ENCODE assay signal across 1 cellular context in the genomic region with DNA sequence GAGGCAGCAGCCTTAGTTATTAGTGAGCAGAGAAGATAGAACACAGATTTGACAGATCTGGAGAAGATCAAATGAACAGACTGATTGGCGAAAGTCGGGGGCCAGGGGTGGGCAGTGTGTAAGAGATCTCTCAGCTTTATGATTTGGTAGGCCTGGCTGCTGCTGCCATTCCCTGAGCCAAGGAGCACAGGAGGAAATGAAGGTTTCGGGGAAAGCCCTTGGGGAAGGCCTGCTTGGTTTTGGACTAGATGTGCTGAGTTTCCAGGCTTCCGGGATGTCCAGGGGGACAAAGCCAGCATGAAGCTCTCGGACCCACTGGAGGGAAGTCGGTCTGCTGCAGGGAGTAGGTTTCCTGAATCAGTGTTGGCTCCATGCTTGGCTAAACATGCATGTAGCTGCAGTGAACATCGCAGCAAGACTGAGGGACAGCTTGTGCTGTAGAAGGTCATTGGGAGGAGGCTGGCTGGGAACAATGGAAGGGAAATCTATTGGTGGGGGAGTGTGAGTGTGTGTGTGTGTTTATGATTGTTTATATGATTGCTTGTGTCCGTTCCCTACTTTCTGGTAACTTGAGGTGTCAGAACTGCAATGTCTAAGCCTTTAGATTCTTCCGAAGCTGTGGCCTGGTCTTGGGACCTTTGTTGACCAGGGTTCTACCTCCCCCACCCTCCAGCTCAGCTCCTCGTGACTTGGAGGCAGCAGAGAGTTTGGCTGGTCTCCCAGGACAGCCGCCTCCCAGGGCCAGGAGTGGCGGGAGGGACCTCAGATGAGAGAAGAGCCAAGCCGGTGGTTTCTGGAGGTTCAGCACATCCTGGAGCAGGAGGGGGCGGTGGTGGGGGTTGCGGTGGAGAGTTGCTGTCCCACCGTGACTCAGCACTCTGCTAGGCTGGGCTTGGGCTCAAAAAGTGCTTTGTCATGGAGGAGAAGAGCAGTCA.
TF ChIP-seq lines count a peak whose summit lies in the region.

No MANE protein-coding gene starts in this region.

TF ChIP-seq in K562, 482 proteins besides CTCF, POLR2A, EP300 and RAD21 (continued from another document and continues in another):
- TF ChIP-seq, protein P1, sequence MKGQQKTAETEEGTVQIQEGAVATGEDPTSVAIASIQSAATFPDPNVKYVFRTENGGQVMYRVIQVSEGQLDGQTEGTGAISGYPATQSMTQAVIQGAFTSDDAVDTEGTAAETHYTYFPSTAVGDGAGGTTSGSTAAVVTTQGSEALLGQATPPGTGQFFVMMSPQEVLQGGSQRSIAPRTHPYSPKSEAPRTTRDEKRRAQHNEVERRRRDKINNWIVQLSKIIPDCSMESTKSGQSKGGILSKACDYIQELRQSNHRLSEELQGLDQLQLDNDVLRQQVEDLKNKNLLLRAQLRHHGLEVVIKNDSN (CRISPR knock-in tag; IDR thresholded peaks at IDR 0.05): peak; percentile 94
- peak; percentile 79 for TF ChIP-seq SMAD1 (IDR thresholded peaks at IDR 0.05; ENCODE audit: low read depth, low read length, partially characterized antibody)
- TF ChIP-seq CBFA2T3 (IDR thresholded peaks at IDR 0.05): peak; percentile 64; the same call in 1 of the 2 replicates
- no peak for TF ChIP-seq ZNF140 (CRISPR knock-in tag; IDR thresholded peaks at IDR 0.05)
- no peak for TF ChIP-seq TAF7 (tag; IDR thresholded peaks at IDR 0.05)
- TF ChIP-seq SUPT5H (IDR thresholded peaks at IDR 0.05): peak; percentile 70
- TF ChIP-seq WHSC1 (IDR thresholded peaks at IDR 0.05; ENCODE audit: low read length): no peak
- TF ChIP-seq, protein P2, sequence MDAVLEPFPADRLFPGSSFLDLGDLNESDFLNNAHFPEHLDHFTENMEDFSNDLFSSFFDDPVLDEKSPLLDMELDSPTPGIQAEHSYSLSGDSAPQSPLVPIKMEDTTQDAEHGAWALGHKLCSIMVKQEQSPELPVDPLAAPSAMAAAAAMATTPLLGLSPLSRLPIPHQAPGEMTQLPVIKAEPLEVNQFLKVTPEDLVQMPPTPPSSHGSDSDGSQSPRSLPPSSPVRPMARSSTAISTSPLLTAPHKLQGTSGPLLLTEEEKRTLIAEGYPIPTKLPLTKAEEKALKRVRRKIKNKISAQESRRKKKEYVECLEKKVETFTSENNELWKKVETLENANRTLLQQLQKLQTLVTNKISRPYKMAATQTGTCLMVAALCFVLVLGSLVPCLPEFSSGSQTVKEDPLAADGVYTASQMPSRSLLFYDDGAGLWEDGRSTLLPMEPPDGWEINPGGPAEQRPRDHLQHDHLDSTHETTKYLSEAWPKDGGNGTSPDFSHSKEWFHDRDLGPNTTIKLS (IDR thresholded peaks at IDR 0.05; ENCODE audit: borderline replicate concordance, low read depth): peak; percentile 46; the same call in 1 of the 2 replicates
- TF ChIP-seq ZNF589 (CRISPR knock-in tag; IDR thresholded peaks at IDR 0.05; ENCODE audit: low read depth): peak; percentile 75
- TF ChIP-seq ERF (CRISPR knock-in tag; IDR thresholded peaks at IDR 0.05): 0 out of 2 replicates have a peak, but pooled peaks have one; percentile 10
- TF ChIP-seq, protein P3, sequence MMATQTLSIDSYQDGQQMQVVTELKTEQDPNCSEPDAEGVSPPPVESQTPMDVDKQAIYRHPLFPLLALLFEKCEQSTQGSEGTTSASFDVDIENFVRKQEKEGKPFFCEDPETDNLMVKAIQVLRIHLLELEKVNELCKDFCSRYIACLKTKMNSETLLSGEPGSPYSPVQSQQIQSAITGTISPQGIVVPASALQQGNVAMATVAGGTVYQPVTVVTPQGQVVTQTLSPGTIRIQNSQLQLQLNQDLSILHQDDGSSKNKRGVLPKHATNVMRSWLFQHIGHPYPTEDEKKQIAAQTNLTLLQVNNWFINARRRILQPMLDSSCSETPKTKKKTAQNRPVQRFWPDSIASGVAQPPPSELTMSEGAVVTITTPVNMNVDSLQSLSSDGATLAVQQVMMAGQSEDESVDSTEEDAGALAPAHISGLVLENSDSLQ (IDR thresholded peaks at IDR 0.05): peak; percentile 61
- TF ChIP-seq GABPA (tag; conservative IDR thresholded peaks at IDR 0.05; ENCODE audit: low read depth): no peak
- TF ChIP-seq, protein P4, sequence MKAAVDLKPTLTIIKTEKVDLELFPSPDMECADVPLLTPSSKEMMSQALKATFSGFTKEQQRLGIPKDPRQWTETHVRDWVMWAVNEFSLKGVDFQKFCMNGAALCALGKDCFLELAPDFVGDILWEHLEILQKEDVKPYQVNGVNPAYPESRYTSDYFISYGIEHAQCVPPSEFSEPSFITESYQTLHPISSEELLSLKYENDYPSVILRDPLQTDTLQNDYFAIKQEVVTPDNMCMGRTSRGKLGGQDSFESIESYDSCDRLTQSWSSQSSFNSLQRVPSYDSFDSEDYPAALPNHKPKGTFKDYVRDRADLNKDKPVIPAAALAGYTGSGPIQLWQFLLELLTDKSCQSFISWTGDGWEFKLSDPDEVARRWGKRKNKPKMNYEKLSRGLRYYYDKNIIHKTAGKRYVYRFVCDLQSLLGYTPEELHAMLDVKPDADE (conservative IDR thresholded peaks at IDR 0.05; ENCODE audit: control insufficient read depth, low read depth, low read length): 0 out of 2 replicates have a peak, but pooled peaks have one; percentile 50
- peak; percentile 84 for TF ChIP-seq ESRRA (IDR thresholded peaks at IDR 0.05; ENCODE audit: borderline replicate concordance, low read depth)
- peak in 1 of 2 experiments; percentile 80; a peak in 2 of 4 replicates for TF ChIP-seq SIN3A (IDR thresholded peaks at IDR 0.05; ENCODE audit: borderline replicate concordance in 2 of 2, control insufficient read depth in 1 of 2, low read depth in 2 of 2, low read length in 2 of 2)
- TF ChIP-seq, protein P5, sequence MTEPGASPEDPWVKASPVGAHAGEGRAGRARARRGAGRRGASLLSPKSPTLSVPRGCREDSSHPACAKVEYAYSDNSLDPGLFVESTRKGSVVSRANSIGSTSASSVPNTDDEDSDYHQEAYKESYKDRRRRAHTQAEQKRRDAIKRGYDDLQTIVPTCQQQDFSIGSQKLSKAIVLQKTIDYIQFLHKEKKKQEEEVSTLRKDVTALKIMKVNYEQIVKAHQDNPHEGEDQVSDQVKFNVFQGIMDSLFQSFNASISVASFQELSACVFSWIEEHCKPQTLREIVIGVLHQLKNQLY (CRISPR knock-in tag; conservative IDR thresholded peaks at IDR 0.05): 0 out of 4 replicates have a peak, but pooled peaks of 1 of the 2 experiments have one; percentile 64
- peak; percentile 67; the same call in 1 of the 2 replicates for TF ChIP-seq MTA3 (IDR thresholded peaks at IDR 0.05; ENCODE audit: borderline replicate concordance)
- peak; percentile 100 for TF ChIP-seq ZNF766 (CRISPR knock-in tag; conservative IDR thresholded peaks at IDR 0.05)
- TF ChIP-seq, protein P6, sequence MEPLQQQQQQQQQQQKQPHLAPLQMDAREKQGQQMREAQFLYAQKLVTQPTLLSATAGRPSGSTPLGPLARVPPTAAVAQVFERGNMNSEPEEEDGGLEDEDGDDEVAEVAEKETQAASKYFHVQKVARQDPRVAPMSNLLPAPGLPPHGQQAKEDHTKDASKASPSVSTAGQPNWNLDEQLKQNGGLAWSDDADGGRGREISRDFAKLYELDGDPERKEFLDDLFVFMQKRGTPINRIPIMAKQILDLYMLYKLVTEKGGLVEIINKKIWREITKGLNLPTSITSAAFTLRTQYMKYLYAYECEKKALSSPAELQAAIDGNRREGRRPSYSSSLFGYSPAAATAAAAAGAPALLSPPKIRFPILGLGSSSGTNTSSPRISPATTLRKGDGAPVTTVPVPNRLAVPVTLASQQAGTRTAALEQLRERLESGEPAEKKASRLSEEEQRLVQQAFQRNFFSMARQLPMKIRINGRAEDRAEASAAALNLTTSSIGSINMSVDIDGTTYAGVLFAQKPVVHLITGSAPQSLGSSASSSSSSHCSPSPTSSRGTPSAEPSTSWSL (CRISPR knock-in tag; IDR thresholded peaks at IDR 0.05; ENCODE audit: borderline replicate concordance): no peak
- peak; percentile 87 for TF ChIP-seq SMAD3 (CRISPR knock-in tag; conservative IDR thresholded peaks at IDR 0.05)
- peak; percentile 34 to 87; a peak in 3 of 4 replicates for TF ChIP-seq TBL1XR1 (IDR thresholded peaks at IDR 0.05; ENCODE audit: low read length in 2 of 2)
- TF ChIP-seq TAL1 (IDR thresholded peaks at IDR 0.05): peak; percentile 28; the same call in 1 of the 2 replicates
- TF ChIP-seq, protein P7, sequence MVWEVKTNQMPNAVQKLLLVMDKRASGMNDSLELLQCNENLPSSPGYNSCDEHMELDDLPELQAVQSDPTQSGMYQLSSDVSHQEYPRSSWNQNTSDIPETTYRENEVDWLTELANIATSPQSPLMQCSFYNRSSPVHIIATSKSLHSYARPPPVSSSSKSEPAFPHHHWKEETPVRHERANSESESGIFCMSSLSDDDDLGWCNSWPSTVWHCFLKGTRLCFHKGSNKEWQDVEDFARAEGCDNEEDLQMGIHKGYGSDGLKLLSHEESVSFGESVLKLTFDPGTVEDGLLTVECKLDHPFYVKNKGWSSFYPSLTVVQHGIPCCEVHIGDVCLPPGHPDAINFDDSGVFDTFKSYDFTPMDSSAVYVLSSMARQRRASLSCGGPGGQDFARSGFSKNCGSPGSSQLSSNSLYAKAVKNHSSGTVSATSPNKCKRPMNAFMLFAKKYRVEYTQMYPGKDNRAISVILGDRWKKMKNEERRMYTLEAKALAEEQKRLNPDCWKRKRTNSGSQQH (CRISPR knock-in tag; IDR thresholded peaks at IDR 0.05): no peak
- peak; percentile 53 for TF ChIP-seq ZEB2 (IDR thresholded peaks at IDR 0.05)
- peak; percentile 77 for TF ChIP-seq PHB2 (IDR thresholded peaks at IDR 0.05; ENCODE audit: low read depth)
- 0 out of 2 replicates have a peak, but pooled peaks have one; percentile 38 for TF ChIP-seq ZNF436 (CRISPR knock-in tag; IDR thresholded peaks at IDR 0.05)
- TF ChIP-seq MEIS2 (IDR thresholded peaks at IDR 0.05; ENCODE audit: partially characterized antibody): peak; percentile 46
- TF ChIP-seq, protein P8, sequence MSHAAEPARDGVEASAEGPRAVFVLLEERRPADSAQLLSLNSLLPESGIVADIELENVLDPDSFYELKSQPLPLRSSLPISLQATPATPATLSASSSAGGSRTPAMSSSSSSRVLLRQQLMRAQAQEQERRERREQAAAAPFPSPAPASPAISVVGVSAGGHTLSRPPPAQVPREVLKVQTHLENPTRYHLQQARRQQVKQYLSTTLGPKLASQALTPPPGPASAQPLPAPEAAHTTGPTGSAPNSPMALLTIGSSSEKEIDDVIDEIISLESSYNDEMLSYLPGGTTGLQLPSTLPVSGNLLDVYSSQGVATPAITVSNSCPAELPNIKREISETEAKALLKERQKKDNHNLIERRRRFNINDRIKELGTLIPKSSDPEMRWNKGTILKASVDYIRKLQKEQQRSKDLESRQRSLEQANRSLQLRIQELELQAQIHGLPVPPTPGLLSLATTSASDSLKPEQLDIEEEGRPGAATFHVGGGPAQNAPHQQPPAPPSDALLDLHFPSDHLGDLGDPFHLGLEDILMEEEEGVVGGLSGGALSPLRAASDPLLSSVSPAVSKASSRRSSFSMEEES (CRISPR knock-in tag; IDR thresholded peaks at IDR 0.05): peak; percentile 89
- peak; percentile 94 to 97 for TF ChIP-seq FOXK2 (conservative IDR thresholded peaks at IDR 0.05 in 1 of 2, IDR thresholded peaks at IDR 0.05 in 1 of 2; ENCODE audit: low read depth in 2 of 2)
- TF ChIP-seq ZNF408 (CRISPR knock-in tag; IDR thresholded peaks at IDR 0.05; ENCODE audit: low read depth): no peak
- peak; percentile 72 for TF ChIP-seq POLR2H (tag; IDR thresholded peaks at IDR 0.05; ENCODE audit: low read depth)
- TF ChIP-seq ARNT (IDR thresholded peaks at IDR 0.05): peak; percentile 74 to 83; a peak in 2 of 4 replicates
- peak; percentile 31 for TF ChIP-seq ZFP36 (IDR thresholded peaks at IDR 0.05; ENCODE audit: low read depth, low read length, partially characterized antibody)
- no peak for TF ChIP-seq PPARD (CRISPR knock-in tag; IDR thresholded peaks at IDR 0.05)
- TF ChIP-seq BCOR (IDR thresholded peaks at IDR 0.05): peak; percentile 81
- TF ChIP-seq, protein P9, sequence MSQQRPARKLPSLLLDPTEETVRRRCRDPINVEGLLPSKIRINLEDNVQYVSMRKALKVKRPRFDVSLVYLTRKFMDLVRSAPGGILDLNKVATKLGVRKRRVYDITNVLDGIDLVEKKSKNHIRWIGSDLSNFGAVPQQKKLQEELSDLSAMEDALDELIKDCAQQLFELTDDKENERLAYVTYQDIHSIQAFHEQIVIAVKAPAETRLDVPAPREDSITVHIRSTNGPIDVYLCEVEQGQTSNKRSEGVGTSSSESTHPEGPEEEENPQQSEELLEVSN (IDR thresholded peaks at IDR 0.05; ENCODE audit: borderline replicate concordance in 1 of 2, extremely low read depth in 1 of 2, insufficient read depth in 1 of 2, insufficient read length in 1 of 2, low read depth in 1 of 2, low read length in 1 of 2, poor library complexity in 1 of 2, severe bottlenecking in 1 of 2): peak; percentile 36 to 63
- TF ChIP-seq SOX6 (IDR thresholded peaks at IDR 0.05): peak; percentile 97
- TF ChIP-seq, protein P10, sequence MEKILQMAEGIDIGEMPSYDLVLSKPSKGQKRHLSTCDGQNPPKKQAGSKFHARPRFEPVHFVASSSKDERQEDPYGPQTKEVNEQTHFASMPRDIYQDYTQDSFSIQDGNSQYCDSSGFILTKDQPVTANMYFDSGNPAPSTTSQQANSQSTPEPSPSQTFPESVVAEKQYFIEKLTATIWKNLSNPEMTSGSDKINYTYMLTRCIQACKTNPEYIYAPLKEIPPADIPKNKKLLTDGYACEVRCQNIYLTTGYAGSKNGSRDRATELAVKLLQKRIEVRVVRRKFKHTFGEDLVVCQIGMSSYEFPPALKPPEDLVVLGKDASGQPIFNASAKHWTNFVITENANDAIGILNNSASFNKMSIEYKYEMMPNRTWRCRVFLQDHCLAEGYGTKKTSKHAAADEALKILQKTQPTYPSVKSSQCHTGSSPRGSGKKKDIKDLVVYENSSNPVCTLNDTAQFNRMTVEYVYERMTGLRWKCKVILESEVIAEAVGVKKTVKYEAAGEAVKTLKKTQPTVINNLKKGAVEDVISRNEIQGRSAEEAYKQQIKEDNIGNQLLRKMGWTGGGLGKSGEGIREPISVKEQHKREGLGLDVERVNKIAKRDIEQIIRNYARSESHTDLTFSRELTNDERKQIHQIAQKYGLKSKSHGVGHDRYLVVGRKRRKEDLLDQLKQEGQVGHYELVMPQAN (IDR thresholded peaks at IDR 0.05; ENCODE audit: borderline replicate concordance): peak; percentile 78
- TF ChIP-seq RBM14 (IDR thresholded peaks at IDR 0.05; ENCODE audit: borderline replicate concordance, insufficient read depth, low read depth, low read length): no peak
